In the genomic region with DNA sequence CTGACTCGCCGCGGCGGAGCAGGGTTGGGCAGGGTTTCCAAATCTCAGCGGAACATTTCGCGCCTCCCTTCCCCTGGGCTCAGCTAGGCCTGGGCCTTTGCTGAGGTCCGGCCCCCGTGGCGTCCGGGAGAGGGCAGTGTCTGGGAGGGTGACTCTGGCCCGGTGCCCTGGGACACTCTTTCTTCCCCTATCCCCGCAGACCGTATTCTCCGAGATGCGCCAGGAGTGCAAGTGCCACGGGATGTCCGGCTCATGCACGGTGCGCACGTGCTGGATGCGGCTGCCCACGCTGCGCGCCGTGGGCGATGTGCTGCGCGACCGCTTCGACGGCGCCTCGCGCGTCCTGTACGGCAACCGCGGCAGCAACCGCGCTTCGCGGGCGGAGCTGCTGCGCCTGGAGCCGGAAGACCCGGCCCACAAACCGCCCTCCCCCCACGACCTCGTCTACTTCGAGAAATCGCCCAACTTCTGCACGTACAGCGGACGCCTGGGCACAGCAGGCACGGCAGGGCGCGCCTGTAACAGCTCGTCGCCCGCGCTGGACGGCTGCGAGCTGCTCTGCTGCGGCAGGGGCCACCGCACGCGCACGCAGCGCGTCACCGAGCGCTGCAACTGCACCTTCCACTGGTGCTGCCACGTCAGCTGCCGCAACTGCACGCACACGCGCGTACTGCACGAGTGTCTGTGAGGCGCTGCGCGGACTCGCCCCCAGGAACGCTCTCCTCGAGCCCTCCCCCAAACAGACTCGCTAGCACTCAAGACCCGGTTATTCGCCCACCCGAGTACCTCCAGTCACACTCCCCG, we compare ENCODE assay signal across 9 cellular contexts. TPM values are rescaled to one million over a fixed set of nuclear protein-coding genes. Genes with fewer than 3 reads are reported as not detected.
DNase-seq lines count a peak whose midpoint lies in the region; ATAC-seq and TF ChIP-seq lines count a peak whose summit lies in the region.
"Had no signal": no experiment of that assay in that cellular context is flagged by ENCODE, and none has a peak within 500 bp of the region (broad histone marks: within the 10 kb centered on the region; RNA-seq: fewer than 3 reads in every experiment).

No MANE protein-coding gene starts in this region.

- DNase-seq in colonic mucosa (no peak), naive B cell (peak; percentile 40), HPDE6-E6E7 (ENCODE audit: extremely low spot score) (no peak), NCI-H82 (lab: John Stamatoyannopoulos, UW) (no peak), GM19240 (ENCODE audit: insufficient read length, low spot score) (no peak)

- no peaks in the 10 kb centered on the region for H4K20me1 ChIP-seq in SU-DHL-6 (ENCODE audit: low read depth, low read length)

- H3K27ac Mint-ChIP-seq in naive B cell: peak overlapping the region in 5 of 6 donors; percentile 24 to 97 (median 81)

- H3K4me3 Mint-ChIP-seq in naive B cell: peak overlapping the region; percentile 84 to 94 (median 92)

- intact Hi-C loops in colonic mucosa (cut with DNase I): loop anchor here (10.0 kb wide), 1 partner anchor 126 kb away; the partner anchor contains the start of gene DDX23

- TF ChIP-seq CTCF in SU-DHL-6 (IDR thresholded peaks at IDR 0.05; ENCODE audit: insufficient read depth, low read length, poor library complexity, severe bottlenecking): no peak
- no peak for TF ChIP-seq CTCF in colonic mucosa (IDR thresholded peaks at IDR 0.05)

- no peaks in the 10 kb centered on the region for H3K9me3 Mint-ChIP-seq in naive B cell

- H3K9me3 ChIP-seq in ES-I3 (ENCODE audit: control insufficient read depth, insufficient read depth, low read length) (no peaks in the 10 kb centered on the region), SU-DHL-6 (ENCODE audit: insufficient read depth, low read length) (no peaks in the 10 kb centered on the region), colonic mucosa (no peaks in the 10 kb centered on the region)

- H3K4me3 ChIP-seq in SU-DHL-6 (ENCODE audit: insufficient read depth, low read length, poor library complexity, severe bottlenecking) (no peak overlapping the region), colonic mucosa (peak overlapping the region; percentile 27)

- peaks cover 46 to 48% (median 47%) of the 10 kb centered on the region in 3 donors for H3K4me1 Mint-ChIP-seq in naive B cell

- ATAC-seq in naive B cell (ENCODE audit: low read depth in 2 of 2) (peak; percentile 23 to 32), GM18519 (IDR thresholded peaks at IDR 0.05; ENCODE audit: low FRiP score, unreplicated experiment) (no peak)

- H3K79me2 ChIP-seq in SU-DHL-6 (ENCODE audit: insufficient read depth, low read length): no peaks in the 10 kb centered on the region

- H3K36me3 Mint-ChIP-seq in naive B cell: peaks cover 0 to 15% of the 10 kb centered on the region in 2 donors

- H3K27ac ChIP-seq in SU-DHL-6 (ENCODE audit: low read depth, low read length) (no peak overlapping the region), colonic mucosa (no peak overlapping the region)

- H3K36me3 ChIP-seq in ES-I3 (ENCODE audit: insufficient read depth, low read length) (no peaks in the 10 kb centered on the region), SU-DHL-6 (ENCODE audit: low read length) (no peaks in the 10 kb centered on the region), colonic mucosa (no peaks in the 10 kb centered on the region)

- H3K27me3 ChIP-seq in SU-DHL-6 (ENCODE audit: low read length) (no peaks in the 10 kb centered on the region), colonic mucosa (peaks cover 61% of the 10 kb centered on the region)

- H3K4me2 ChIP-seq in SU-DHL-6 (ENCODE audit: low read depth, low read length, poor library complexity, severe bottlenecking): peak overlapping the region; percentile 8

- H3K9ac ChIP-seq in ES-I3 (ENCODE audit: low read depth, low read length) (peak overlapping the region; percentile 44; the same call in 1 of the 2 replicates), SU-DHL-6 (ENCODE audit: low read length) (no peak overlapping the region), colonic mucosa (ENCODE audit: low read depth in 2 of 2, low read length in 2 of 2) (peak overlapping the region; percentile 5 to 28)

- H3K27me3 Mint-ChIP-seq in naive B cell: peaks cover 52 to 78% (median 78%) of the 10 kb centered on the region in 3 donors

- H3K4me1 ChIP-seq in ES-I3 (ENCODE audit: insufficient read depth, low read length): no peaks in the 10 kb centered on the region
- H3K4me1 ChIP-seq in colonic mucosa: peaks cover 36% of the 10 kb centered on the region

- no peaks in the 10 kb centered on the region for H3F3A ChIP-seq in SU-DHL-6 (ENCODE audit: insufficient read depth)

- H2AFZ ChIP-seq in SU-DHL-6 (ENCODE audit: low read depth, low read length, severe bottlenecking): no peak overlapping the region

- no peaks in the 10 kb centered on the region for H3K9me2 ChIP-seq in SU-DHL-6 (replicated peaks; ENCODE audit: insufficient read depth, low read length)

RNA-seq across cellular contexts. Expression of gene WNT1, which starts 3.0 kb away (rescaled TPM):
- not detected for total RNA-seq in colonic mucosa
- under 1 TPM in 1 of 6 donors, not detected in 5; 0.23 TPM for polyA plus RNA-seq in naive B cell (ENCODE audit: low read depth in 6 of 6)
- total RNA-seq: HT1080 had no signal

RNA-seq across cellular contexts. Expression of gene WNT10B, which starts 9.6 kb away (rescaled TPM):
- under 1 TPM; 0.24 to 0.47 TPM for total RNA-seq in colonic mucosa
- polyA plus RNA-seq in naive B cell (ENCODE audit: low read depth in 6 of 6): not detected

RNA-seq across cellular contexts. Expression of gene DDN, which starts 18.0 kb away (rescaled TPM):
- total RNA-seq in colonic mucosa: under 1 TPM; 0.17 to 0.21 TPM
- under 1 TPM in 5 of 6 donors, not detected in 1; 0.12 to 0.52 (median 0.20) TPM for polyA plus RNA-seq in naive B cell (ENCODE audit: low read depth in 6 of 6)

RNA-seq across cellular contexts. Expression of gene ARF3, which starts 23.9 kb away (rescaled TPM):
- 100 to 1,000 TPM; 255 to 261 TPM for total RNA-seq in colonic mucosa
- 10 to 100 TPM; 21.7 to 40.3 (median 25.8) TPM for polyA plus RNA-seq in naive B cell (ENCODE audit: low read depth in 6 of 6)

RNA-seq across cellular contexts. Expression of gene PRKAG1, which starts 37.4 kb away (rescaled TPM):
- 10 to 100 TPM; 49.5 to 54.8 TPM for total RNA-seq in colonic mucosa
- polyA plus RNA-seq in naive B cell (ENCODE audit: low read depth in 6 of 6): 10 to 100 TPM; 36.2 to 76.2 (median 52.1) TPM
